In genomic region chr19:9768175-9769112, GRCh38 we compare ENCODE assay signal across 8 cellular contexts. TPM values are rescaled to one million over a fixed set of nuclear protein-coding genes. Genes with fewer than 3 reads are reported as not detected.
DNase-seq lines count a peak whose midpoint lies in the region; ATAC-seq, FAIRE-seq and TF ChIP-seq lines count a peak whose summit lies in the region.

Gene ZNF846, minus strand, starts transcription at chr19:9768738. Its CDS starts 3,788 bp downstream, at chr19:9764950.

- H3K27me3 ChIP-seq in heart right ventricle: no peaks in the 10 kb centered on the region

- H3K4me3 ChIP-seq in heart right ventricle: peak within 1 kb of the TSS; percentile 55 to 90 (median 76)

- peak within 1 kb of the TSS; percentile 99 for H3K4me3 Mint-ChIP-seq in type B pancreatic cell

- H3K36me3 Mint-ChIP-seq in type B pancreatic cell: peaks cover 22% of the 10 kb centered on the region

- ATAC-seq in HG02798 (IDR thresholded peaks at IDR 0.05; ENCODE audit: poor library complexity, unreplicated experiment) (peak; percentile 98), heart right ventricle (peak; percentile 98 to 100 (median 99))

- H3K36me3 ChIP-seq in heart right ventricle: peaks cover 0 to 37% (median 0%) of the 10 kb centered on the region in 9 donors

- TF ChIP-seq CTCF in heart right ventricle (IDR thresholded peaks at IDR 0.05): no peak
- peak; percentile 38 for TF ChIP-seq CTCF in type B pancreatic cell (conservative IDR thresholded peaks at IDR 0.05)

- 0 to 1% methylated on average over 65 of the region's 65 CpGs for WGBS in heart right ventricle, 2 donors

- peak within 1 kb of the TSS; percentile 82 to 96 (median 93) for H3K27ac ChIP-seq in heart right ventricle

- H3K9me3 ChIP-seq in heart right ventricle: peaks cover 0 to 15% (median 0%) of the 10 kb centered on the region in 11 donors

- intact Hi-C loops in heart right ventricle (cut with DNase I): loop anchor here in 5 of 10 donors (1.0 to 10.0 kb wide), 5 partner anchors 17 to 146 kb away; partner anchors contain the start of genes ZNF562 (in 4 of the 5) and ZNF561 (in 1 of the 5)
- intact Hi-C loops in posterior cingulate gyrus (cut with DNase I): no loop called here

- peaks cover 10% of the 10 kb centered on the region for H3K9me3 Mint-ChIP-seq in type B pancreatic cell

- H3K27me3 Mint-ChIP-seq in type B pancreatic cell: no peaks in the 10 kb centered on the region

- peaks cover 0 to 19% (median 14%) of the 10 kb centered on the region in 9 donors for H3K4me1 ChIP-seq in heart right ventricle

- TF ChIP-seq POLR2A in GM12891 (IDR thresholded peaks at IDR 0.05; ENCODE audit: low read depth, low read length): peak; percentile 80

- peaks cover 4% of the 10 kb centered on the region for H3K4me1 Mint-ChIP-seq in type B pancreatic cell (ENCODE audit: unreplicated experiment)

- H3K27ac Mint-ChIP-seq in type B pancreatic cell: peak within 1 kb of the TSS; percentile 100

- DNase-seq in GM12891 (ENCODE audit: insufficient read length, low spot score) (peak; percentile 93), NCI-H1436 treated with DMSO at 0.1 percent for 48 hours (lab: John Stamatoyannopoulos, UW) (peak; percentile 82), T-helper 1 cell (peak; percentile 78 to 95 (median 86)), amniotic stem cell (lab: John Stamatoyannopoulos, UW) (peak; percentile 84), heart right ventricle (peak; percentile 91 to 94), posterior cingulate gyrus (peak; percentile 87 to 99 (median 92)), type B pancreatic cell (ENCODE audit: extremely low spot score, unreplicated experiment) (peak; percentile 94)

- peak; percentile 100 for FAIRE-seq in GM12891 (lab: Jason Lieb, UNC)

TF ChIP-seq in GM12891, 5 proteins besides CTCF, POLR2A, EP300 and RAD21:
- peak; percentile 52; the same call in 1 of the 2 replicates for TF ChIP-seq SPI1 (IDR thresholded peaks at IDR 0.05; ENCODE audit: low read depth, low read length)
- TF ChIP-seq POLR2AphosphoS5 (IDR thresholded peaks at IDR 0.05; ENCODE audit: low read depth, low read length): peak; percentile 84
- TF ChIP-seq TAF1 (IDR thresholded peaks at IDR 0.05; ENCODE audit: low read depth, low read length): peak; percentile 74
- peak; percentile 83; the same call in 1 of the 2 replicates for TF ChIP-seq POU2F2 (IDR thresholded peaks at IDR 0.05; ENCODE audit: low read depth, low read length)
- TF ChIP-seq PAX5 (IDR thresholded peaks at IDR 0.05; ENCODE audit: insufficient read depth, low read length, severe bottlenecking): no peak
TF ChIP-seq in GM12891: peak in this region for 4.

RNA-seq across cellular contexts. Expression of gene ZNF846, which starts in this region (rescaled TPM):
- 3.2 TPM for polyA plus RNA-seq in GM12891 (2012; ENCODE audit: low read depth, missing spikeins)
- total RNA-seq in heart right ventricle: 10 to 100 TPM in 5 of 10 donors, 1 to 10 TPM in 5; 6.2 to 16.2 (median 10.1) TPM
- polyA plus RNA-seq in heart right ventricle: 10 to 100 TPM in 1 of 2 donors, 1 to 10 TPM in 1; 3.9 to 21.4 TPM
- total RNA-seq in type B pancreatic cell (ENCODE audit: low replicate concordance): 9.8 and 17.4 TPM in 2 replicates

Comparison
In these comparisons a context has a peak if more than half of its experiments do, and no peak if none do; other contexts are left out.
1. Peak in every context shown above with its lines: DNase-seq, ATAC-seq, H3K4me3 ChIP-seq and H3K27ac ChIP-seq.